20 cellular contexts compared by ENCODE assay signal in the genomic region with DNA sequence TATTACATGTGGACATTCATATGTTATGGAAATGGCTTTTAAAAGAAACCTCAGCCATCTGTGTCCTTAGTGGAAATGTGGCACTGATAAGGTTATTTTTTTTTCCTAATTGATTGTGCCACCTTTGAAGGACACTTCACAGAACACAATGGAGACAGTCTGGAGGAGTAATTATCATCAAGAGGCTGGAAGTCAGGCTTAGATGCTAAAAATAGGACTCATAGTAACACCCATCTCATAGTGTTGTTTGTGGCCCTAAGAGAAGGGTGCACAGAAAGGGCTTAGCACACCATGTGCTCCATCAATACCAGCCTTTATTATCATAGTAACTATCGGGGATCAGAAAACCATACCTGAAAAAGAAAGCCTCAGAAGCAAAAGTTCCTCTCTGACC. TPM values are rescaled to one million over a fixed set of nuclear protein-coding genes. Genes with fewer than 3 reads are reported as not detected.
DNase-seq lines count a peak whose midpoint lies in the region; ATAC-seq and TF ChIP-seq lines count a peak whose summit lies in the region.
"Had no signal": no experiment of that assay in that cellular context is flagged by ENCODE, and none has a peak within 500 bp of the region (broad histone marks: within the 10 kb centered on the region; RNA-seq: fewer than 3 reads in every experiment).

No MANE protein-coding gene starts in this region.

- H3K27ac ChIP-seq in left ventricle myocardium inferior (replicated peaks) = peak overlapping the region; percentile 54
- H3K27ac ChIP-seq: 22Rv1, ascending aorta, VCaP had no signal

- peaks cover 33% of the 10 kb centered on the region for H3K4me1 ChIP-seq in left ventricle myocardium inferior
- H3K4me1 ChIP-seq: ascending aorta had no signal

- no peak for ATAC-seq in GM18519 (IDR thresholded peaks at IDR 0.05; ENCODE audit: low FRiP score, unreplicated experiment)

- H3K36me3 ChIP-seq in left ventricle myocardium inferior (no peaks in the 10 kb centered on the region), MG63 (peaks cover 22% of the 10 kb centered on the region)
- H3K36me3 ChIP-seq: ascending aorta had no signal

- TF ChIP-seq CTCF in left ventricle myocardium inferior (IDR thresholded peaks at IDR 0.05; ENCODE audit: borderline replicate concordance) = no peak

- H3K9me3 ChIP-seq in left ventricle myocardium inferior (replicated peaks) (no peaks in the 10 kb centered on the region), MG63 (no peaks in the 10 kb centered on the region)
- H3K9me3 ChIP-seq: ascending aorta had no signal

- H3K4me3 ChIP-seq in left ventricle myocardium inferior = no peak overlapping the region
- no peak overlapping the region for H3K4me3 ChIP-seq in MG63
- H3K4me3 ChIP-seq: ascending aorta had no signal

- intact Hi-C loops in left ventricle myocardium inferior (cut with micrococcal nuclease) = no loop called here

- peak; percentile 11 for DNase-seq in NCI-H1436 (lab: John Stamatoyannopoulos, UW)
- DNase-seq in NCI-H1436 treated with DMSO at 0.1 percent for 48 hours (lab: John Stamatoyannopoulos, UW) = no peak
- DNase-seq in NCI-H1417 (lab: John Stamatoyannopoulos, UW) = peak; percentile 61 to 97 (median 73)
- peak; percentile 20 for DNase-seq in NCI-H345 (lab: John Stamatoyannopoulos, UW)
- DNase-seq in left ventricle myocardium inferior = no peak
- DNase-seq in MG63 = no peak
- no peak for DNase-seq in occipital lobe (lab: John Stamatoyannopoulos, UW)
- DNase-seq: activated CD4-positive, alpha-beta T cell treated with anti-CD3 and anti-CD28 coated beads, Interleukin-2, amount 10 ng/mL, durations not matched to agents 7 days and 5 days; activated naive CD8-positive, alpha-beta T cell treated with anti-CD3 and anti-CD28 coated beads for 36 hours; CD4-positive, alpha-beta T cell; cerebellar nuclear complex; MM.1S; NCI-H2081 treated with DMSO at 0.1 percent for 48 hours; NCI-H82; OCI-M1; trophoblast cell had no signal

- H3K27me3 ChIP-seq in left ventricle myocardium inferior (ENCODE audit: low read depth) (no peaks in the 10 kb centered on the region), MG63 (no peaks in the 10 kb centered on the region)
- H3K27me3 ChIP-seq: ascending aorta had no signal

RNA-seq across cellular contexts. Expression of gene NIPAL3, which starts 11.9 kb away (rescaled TPM):
- total RNA-seq in left ventricle myocardium inferior (30.1 TPM), occipital lobe (7.0 TPM)
- 44.1 and 45.5 TPM in 2 replicates for total RNA-seq in MG63 (2014; rRNA removed; shearing (Covaris generic); ENCODE audit: low replicate concordance)

RNA-seq across cellular contexts. Expression of gene STPG1, which starts 13.9 kb away (rescaled TPM):
- total RNA-seq in left ventricle myocardium inferior = 4.9 TPM
- 5.7 and 7.2 TPM in 2 replicates for total RNA-seq in MG63 (2014; rRNA removed; shearing (Covaris generic); ENCODE audit: low replicate concordance)
- total RNA-seq in occipital lobe = 1.9 TPM

Comparison
In these comparisons a context has a peak if more than half of its experiments do, and no peak if none do; other contexts are left out.
1. DNase-seq: peak in NCI-H1436 (single experiment), NCI-H1417 (3 of 3) and NCI-H345 (single experiment); none in NCI-H1436 treated with DMSO at 0.1 percent for 48 hours (single experiment), left ventricle myocardium inferior (single experiment), MG63 (single experiment) and occipital lobe (single experiment).